ENCODE assay signal across 8 cellular contexts in genomic region chr3:49856181-49857005, GRCh38. TPM values are rescaled to one million over a fixed set of nuclear protein-coding genes. Genes with fewer than 3 reads are reported as not detected.
DNase-seq lines count a peak whose midpoint lies in the region; ATAC-seq and TF ChIP-seq lines count a peak whose summit lies in the region.

TRAIP (minus strand) TSS chr3:49856564; CDS start chr3:49856453, 111 bp downstream.

- CTCF ChIA-PET in SK-N-SH (lab: Yijun Ruan, JAX) = interaction anchor here (1.4 to 4.0 kb wide), 4 partner anchors 15 to 317 kb away, joined by 3 to 22 read pairs (median 8); no protein-coding TSS in a partner anchor

- POLR2A ChIA-PET in SK-N-SH (lab: Yijun Ruan, JAX) = interaction anchor here (0.7 to 1.2 kb wide), 3 partner anchors 14 to 49 kb away, joined by 3 read pairs; no protein-coding TSS in a partner anchor

- peak within 1 kb of the TSS; percentile 73 for H3K9ac ChIP-seq in SK-N-SH

- H3K4me3 ChIP-seq in GM08714 (ENCODE audit: low read length) (peak within 1 kb of the TSS; percentile 70), NB4 (ENCODE audit: low read depth, low read length) (peak within 1 kb of the TSS; percentile 77), SK-N-SH (ENCODE audit: low read depth in 2 of 2, low read length in 1 of 2) (peak within 1 kb of the TSS; percentile 71 to 98)

- H3K9me3 ChIP-seq in SK-N-SH = no peaks in the 10 kb centered on the region

- no peak for TF ChIP-seq EP300 in SK-N-SH (IDR thresholded peaks at IDR 0.05; ENCODE audit: borderline replicate concordance in 1 of 2, low read depth in 1 of 2, low read length in 1 of 2)

- H3K4me1 ChIP-seq in SK-N-SH (ENCODE audit: control insufficient read depth in 1 of 2, insufficient read depth in 2 of 2, low read depth in 1 of 2, low read length in 1 of 2) = peaks cover 0 to 14% of the 10 kb centered on the region in 2 experiments; a peak in 1 of 4 replicates

- H3K27ac ChIP-seq in SK-N-SH (ENCODE audit: low read depth in 2 of 2, low read length in 1 of 2) (peak within 1 kb of the TSS; percentile 38 to 85; a peak in 3 of 4 replicates), temporal lobe (ENCODE audit: low read depth, low read length) (peak within 1 kb of the TSS; percentile 75)

- peak within 1 kb of the TSS; percentile 99 for H2AFZ ChIP-seq in SK-N-SH (ENCODE audit: low read depth)

- no peaks in the 10 kb centered on the region for H3K27me3 ChIP-seq in SK-N-SH (ENCODE audit: insufficient read depth)

- H3K4me2 ChIP-seq in SK-N-SH = peak within 1 kb of the TSS; percentile 99

- peak; percentile 93 for ATAC-seq in HG02571 (IDR thresholded peaks at IDR 0.05; ENCODE audit: unreplicated experiment)

- H3K79me2 ChIP-seq in SK-N-SH (ENCODE audit: insufficient read depth) = peaks cover 35% of the 10 kb centered on the region

- TF ChIP-seq POLR2A in NB4 (IDR thresholded peaks at IDR 0.05; ENCODE audit: extremely low read depth, insufficient read length) = peak; percentile 66

- no peaks in the 10 kb centered on the region for H3F3A ChIP-seq in SK-N-SH (replicated peaks; ENCODE audit: insufficient read depth)

- no peaks in the 10 kb centered on the region for H3K36me3 ChIP-seq in SK-N-SH (replicated peaks in 1 of 2; ENCODE audit: control insufficient read depth in 1 of 2, insufficient read depth in 2 of 2, low read length in 1 of 2)

- peak; percentile 40 for TF ChIP-seq RAD21 in SK-N-SH (IDR thresholded peaks at IDR 0.05; ENCODE audit: low read length)

- H3K9me2 ChIP-seq in SK-N-SH = no peaks in the 10 kb centered on the region

- 0% methylated on average over 8 of the region's 52 CpGs for WGBS in SK-N-SH (ENCODE audit: low lambda C conversion rate)

- DNase-seq in NB4 (ENCODE audit: low read depth) (peak; percentile 95), SK-N-SH (peak; percentile 98), glomerular endothelial cell (ENCODE audit: extremely low read depth, low read depth, low spot score) (peak; percentile 71), occipital lobe (lab: John Stamatoyannopoulos, UW) (peak; percentile 89)
- peak; percentile 91 for DNase-seq in activated naive CD4-positive, alpha-beta T cell treated with anti-CD3 and anti-CD28 coated beads, Interleukin-2, amount 50 U/mL, for 16 hours

- TF ChIP-seq CTCF in NB4 (IDR thresholded peaks at IDR 0.05; ENCODE audit: low read depth, low read length) (no peak), SK-N-SH (IDR thresholded peaks at IDR 0.05) (no peak)

- no peaks in the 10 kb centered on the region for H4K20me1 ChIP-seq in SK-N-SH (ENCODE audit: insufficient read depth)

TF ChIP-seq in SK-N-SH, 30 proteins besides CTCF, POLR2A, EP300 and RAD21 (continues in another document):
- no peak for TF ChIP-seq IRF3 (IDR thresholded peaks at IDR 0.05; ENCODE audit: low read depth, low read length)
- TF ChIP-seq RFX5 (IDR thresholded peaks at IDR 0.05; ENCODE audit: low read length) = no peak
- TF ChIP-seq PBX3 (IDR thresholded peaks at IDR 0.05) = no peak
- TF ChIP-seq MAX (IDR thresholded peaks at IDR 0.05; ENCODE audit: low read depth) = peak; percentile 96
- no peak for TF ChIP-seq MEF2A (IDR thresholded peaks at IDR 0.05; ENCODE audit: borderline replicate concordance, low read depth)
- no peak for TF ChIP-seq CHD2 (IDR thresholded peaks at IDR 0.05; ENCODE audit: low read length, partially characterized antibody)
- TF ChIP-seq TEAD4 (IDR thresholded peaks at IDR 0.05; ENCODE audit: borderline replicate concordance, insufficient read depth) = no peak
- no peak for TF ChIP-seq USF1 (IDR thresholded peaks at IDR 0.05; ENCODE audit: borderline replicate concordance, low read depth)
- no peak for TF ChIP-seq TCF12 (IDR thresholded peaks at IDR 0.05)
- no peak for TF ChIP-seq RCOR1 (IDR thresholded peaks at IDR 0.05; ENCODE audit: low read length)
- peak; percentile 16 for TF ChIP-seq SMC3 (IDR thresholded peaks at IDR 0.05; ENCODE audit: low read depth, low read length)
- TF ChIP-seq GABPA (IDR thresholded peaks at IDR 0.05; ENCODE audit: low read depth) = peak; percentile 98
- TF ChIP-seq SIN3A (IDR thresholded peaks at IDR 0.05; ENCODE audit: borderline replicate concordance, low read depth, low read length) = peak; percentile 98
- TF ChIP-seq EZH2phosphoT487 (IDR thresholded peaks at IDR 0.05; ENCODE audit: borderline replicate concordance, low read depth) = no peak
- no peak for TF ChIP-seq ZBTB33 (IDR thresholded peaks at IDR 0.05; ENCODE audit: borderline replicate concordance, low read depth)
- no peak for TF ChIP-seq REST (IDR thresholded peaks at IDR 0.05; ENCODE audit: low read depth, low read length)
- TF ChIP-seq MXI1 (IDR thresholded peaks at IDR 0.05; ENCODE audit: low read depth, low read length) = peak; percentile 95
- TF ChIP-seq JUND (IDR thresholded peaks at IDR 0.05) = no peak
- TF ChIP-seq ELF1 (IDR thresholded peaks at IDR 0.05) = peak; percentile 89
- no peak for TF ChIP-seq NFIC (IDR thresholded peaks at IDR 0.05; ENCODE audit: borderline replicate concordance)

RNA-seq across cellular contexts. Expression of gene TRAIP, which starts in this region (rescaled TPM):
- polyA plus RNA-seq in SK-N-SH (2012; rRNA removed) = 8.1 and 12.8 TPM in 2 replicates
- polyA plus RNA-seq in SK-N-SH (2012; cell fraction: cytosol; rRNA removed) = 4.8 and 7.6 TPM in 2 replicates
- 39.1 and 62.4 TPM in 2 replicates for polyA plus RNA-seq in SK-N-SH (2012; cell fraction: nucleus; rRNA removed)
- total RNA-seq in glomerular endothelial cell = 2.7 and 5.2 TPM in 2 replicates
- 2.2 TPM for total RNA-seq in occipital lobe
- total RNA-seq in temporal lobe = 1.7 TPM

Comparison
In these comparisons a context has a peak if more than half of its experiments do, and no peak if none do; other contexts are left out.
1. Peak in every context shown above with its lines: DNase-seq, ATAC-seq, H3K4me3 ChIP-seq and H3K27ac ChIP-seq.